Comparison of ENCODE assay signal across 25 cellular contexts in the genomic region with DNA sequence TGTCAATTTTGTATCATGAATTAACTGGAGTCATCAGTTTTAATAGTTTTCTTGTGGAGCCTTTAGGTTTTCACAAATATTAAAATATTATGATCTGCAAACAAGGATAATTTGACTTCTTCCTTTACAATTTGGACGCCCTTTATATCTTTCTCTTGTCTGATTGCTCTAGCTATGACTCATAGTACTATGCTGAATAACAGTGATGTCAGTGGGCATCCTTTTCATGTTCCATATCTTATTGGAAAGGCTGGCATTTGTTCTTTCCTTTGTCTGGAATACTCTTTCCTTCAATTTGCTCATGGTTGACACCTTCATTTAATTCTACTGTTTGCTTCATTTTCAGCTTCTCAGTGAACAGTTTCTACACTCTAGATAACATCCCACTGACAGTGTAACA.
DNase-seq lines count a peak whose midpoint lies in the region; ATAC-seq and TF ChIP-seq lines count a peak whose summit lies in the region.
"Had no signal": no experiment of that assay in that cellular context is flagged by ENCODE, and none has a peak within 500 bp of the region (broad histone marks: within the 10 kb centered on the region; RNA-seq: fewer than 3 reads in every experiment).

No MANE protein-coding gene starts in this region.

- ATAC-seq in HG02970 (IDR thresholded peaks at IDR 0.05; ENCODE audit: low FRiP score, unreplicated experiment) = no peak
- ATAC-seq: GM12878, HCT116 had no signal

- DNase-seq in DMS53 (lab: John Stamatoyannopoulos, UW) (peak; percentile 15), DMS53 treated with DMSO at 0.1 percent for 48 hours (lab: John Stamatoyannopoulos, UW; ENCODE audit: unreplicated experiment) (no peak), ELR (ENCODE audit: low read depth) (peak; percentile 30), NCI-H69 (lab: John Stamatoyannopoulos, UW) (peak; percentile 44), choroid plexus epithelial cell (ENCODE audit: low read depth) (peak; percentile 0), NCI-H82 treated with DMSO at 0.1 percent for 48 hours (lab: John Stamatoyannopoulos, UW; ENCODE audit: unreplicated experiment) (no peak)
- no peak for DNase-seq in stimulated activated naive CD4-positive, alpha-beta T cell (lab: John Stamatoyannopoulos, UW)
- DNase-seq: CD8-positive, alpha-beta memory T cell; DMS 273 treated with DMSO at 0.1 percent for 48 hours; GDM1; KBM-7; MM.1S; NCI-H1694 treated with DMSO at 0.1 percent for 48 hours; NCI-H2081 treated with DMSO at 0.1 percent for 48 hours; NCI-H2171; NCI-H524; NCI-H774; NK-92 treated with Interleukin-12 subunit alpha and Interleukin-12 subunit beta, amount 100 ng/mL, for 24 hours; PC-9; Right ventricle myocardium superior; RPMI8226 had no signal

- H3K4me3 ChIP-seq in choroid plexus epithelial cell (ENCODE audit: low read depth, low read length) = no peak overlapping the region
- H3K4me3 ChIP-seq: GM12878, PC-9, SJSA1 had no signal

- TF ChIP-seq CTCF in choroid plexus epithelial cell (conservative IDR thresholded peaks at IDR 0.05; ENCODE audit: low read depth, low read length) = no peak

Comparison
In these comparisons a context has a peak if more than half of its experiments do, and no peak if none do; other contexts are left out.
1. DNase-seq: peak in DMS53 (single experiment), ELR (single experiment), NCI-H69 (single experiment) and choroid plexus epithelial cell (single experiment); none in DMS53 treated with DMSO at 0.1 percent for 48 hours (single experiment), NCI-H82 treated with DMSO at 0.1 percent for 48 hours (single experiment) and stimulated activated naive CD4-positive, alpha-beta T cell (0 of 6).